ENCODE assay signal across 16 cellular contexts in the genomic region with DNA sequence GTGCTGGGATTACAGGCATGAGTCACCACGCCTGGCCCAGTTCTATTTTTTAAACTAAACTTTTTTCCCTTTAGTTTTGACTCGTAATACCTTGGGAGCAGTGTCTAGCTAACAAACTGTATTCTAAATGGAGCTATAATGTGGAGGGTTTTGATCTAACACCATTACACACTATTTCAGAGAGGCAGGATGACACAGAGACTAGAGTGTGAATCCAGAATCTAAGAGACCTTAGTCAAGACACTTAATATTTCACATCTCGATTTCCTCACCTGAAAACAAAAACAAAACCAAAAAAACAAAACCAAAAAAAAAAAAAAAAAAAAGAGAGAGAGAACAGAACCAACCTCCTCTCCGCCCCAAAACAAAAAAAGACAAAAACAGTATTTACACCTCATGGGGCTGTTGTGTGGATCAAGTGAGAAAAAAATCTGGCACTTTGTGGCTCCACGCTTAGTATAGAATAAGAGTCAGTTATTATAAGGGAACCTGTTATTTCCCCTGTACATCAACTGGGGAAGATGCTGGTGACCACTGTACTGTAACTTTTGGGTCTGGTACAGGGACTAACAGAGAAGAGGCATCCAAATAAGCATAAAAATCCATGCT. TPM values are rescaled to one million over a fixed set of nuclear protein-coding genes. Genes with fewer than 3 reads are reported as not detected.
A peak's percentile ranks its signal among the peaks of the same experiment; 100 is the strongest.
DNase-seq lines count a peak whose midpoint lies in the region; ATAC-seq and TF ChIP-seq lines count a peak whose summit lies in the region.
"Had no signal": no experiment of that assay in that cellular context is flagged by ENCODE, and none has a peak within 500 bp of the region (broad histone marks: within the 10 kb centered on the region; RNA-seq: fewer than 3 reads in every experiment).

No MANE protein-coding gene starts in this region.

- H3K9me3 ChIP-seq in suprapubic skin, result no peaks in the 10 kb centered on the region
- H3K9me3 ChIP-seq: SJSA1 had no signal

- H3K27ac ChIP-seq in suprapubic skin, result no peak overlapping the region
- H3K27ac ChIP-seq: SJSA1 had no signal

- no peak overlapping the region for H3K4me3 ChIP-seq in suprapubic skin
- H3K4me3 ChIP-seq: SJSA1 had no signal

- TF ChIP-seq POLR2A in suprapubic skin (IDR thresholded peaks at IDR 0.05), result no peak

- H3K4me1 Mint-ChIP-seq in activated CD8-positive, alpha-beta memory T cell treated with anti-CD3 and anti-CD28 coated beads, Interleukin-2, amount 10 ng/mL, durations not matched to agents 7 days and 5 days, result peaks cover 33% of the 10 kb centered on the region
- peaks cover 53% of the 10 kb centered on the region for H3K4me1 Mint-ChIP-seq in T-helper 2 cell treated with Interferon-gamma antibody and Interleukin-4, amounts not matched to agents 5 μg/mL and 100 μg/mL, for 36 hours (ENCODE audit: low read depth)
- H3K4me1 Mint-ChIP-seq in natural killer cell, result peaks cover 15 to 36% of the 10 kb centered on the region in 2 donors

- no peaks in the 10 kb centered on the region for H3K36me3 ChIP-seq in suprapubic skin

- TF ChIP-seq EP300 in suprapubic skin (IDR thresholded peaks at IDR 0.05), result no peak

- no peak overlapping the region for H3K4me3 Mint-ChIP-seq in activated CD8-positive, alpha-beta memory T cell treated with anti-CD3 and anti-CD28 coated beads, Interleukin-2, amount 10 ng/mL, durations not matched to agents 7 days and 5 days
- no peak overlapping the region for H3K4me3 Mint-ChIP-seq in T-helper 2 cell treated with Interferon-gamma antibody and Interleukin-4, amounts not matched to agents 5 μg/mL and 100 μg/mL, for 36 hours
- H3K4me3 Mint-ChIP-seq in natural killer cell, result peak overlapping the region; percentile 64
- H3K4me3 Mint-ChIP-seq: CD14-positive monocyte had no signal

- ATAC-seq in activated CD8-positive, alpha-beta memory T cell treated with anti-CD3 and anti-CD28 coated beads, Interleukin-2, amount 10 ng/mL, durations not matched to agents 7 days and 5 days, result peak; percentile 59
- ATAC-seq in GM18498 (IDR thresholded peaks at IDR 0.05; ENCODE audit: unreplicated experiment) (peak; percentile 62), natural killer cell (peak; percentile 80 to 85 (median 84))
- ATAC-seq: PC-3 had no signal

- intact Hi-C loops in natural killer cell (cut with micrococcal nuclease), result loop anchor here (10.0 kb wide), 2 partner anchors 51 to 161 kb away; a partner anchor contains a TSS

- CTCF ChIA-PET in activated CD8-positive, alpha-beta memory T cell treated with anti-CD3 and anti-CD28 coated beads, Interleukin-2, amount 10 ng/mL, durations not matched to agents 7 days and 5 days (lab: Charles Lee), result interaction anchor here (0.5 to 0.7 kb wide), 2 partner anchors 8 to 24 kb away, joined by 3 read pairs; no protein-coding TSS in a partner anchor

- no peak for DNase-seq in activated CD8-positive, alpha-beta memory T cell treated with anti-CD3 and anti-CD28 coated beads, Interleukin-2, amount 10 ng/mL, durations not matched to agents 7 days and 5 days
- no peak for DNase-seq in activated CD8-positive, alpha-beta memory T cell treated with anti-CD3 and anti-CD28 coated beads for 24 hours
- DNase-seq in T-helper 2 cell treated with Interferon-gamma antibody and Interleukin-4, amounts not matched to agents 5 μg/mL and 100 μg/mL, for 36 hours (ENCODE audit: low spot score), result no peak
- DNase-seq in natural killer cell (no peak), DMS153 (lab: John Stamatoyannopoulos, UW) (no peak), DMS 273 (lab: John Stamatoyannopoulos, UW; ENCODE audit: unreplicated experiment) (no peak), suprapubic skin (ENCODE audit: low spot score in 2 of 2) (no peak)
- DNase-seq: GOT3, NCI-H1092 treated with DMSO at 0.1 percent for 48 hours, NCI-H1694, NCI-H2107, NCI-H446, PC-3 had no signal

- TF ChIP-seq CTCF in natural killer cell (IDR thresholded peaks at IDR 0.05) (no peak), suprapubic skin (IDR thresholded peaks at IDR 0.05) (no peak)

- H3K27me3 Mint-ChIP-seq in activated CD8-positive, alpha-beta memory T cell treated with anti-CD3 and anti-CD28 coated beads, Interleukin-2, amount 10 ng/mL, durations not matched to agents 7 days and 5 days, result no peaks in the 10 kb centered on the region
- H3K27me3 Mint-ChIP-seq in T-helper 2 cell treated with Interferon-gamma antibody and Interleukin-4, amounts not matched to agents 5 μg/mL and 100 μg/mL, for 36 hours (ENCODE audit: low read depth), result no peaks in the 10 kb centered on the region
- no peaks in the 10 kb centered on the region for H3K27me3 Mint-ChIP-seq in natural killer cell (ENCODE audit: low read depth in 2 of 2)

- no peaks in the 10 kb centered on the region for H3K9me3 Mint-ChIP-seq in activated CD8-positive, alpha-beta memory T cell treated with anti-CD3 and anti-CD28 coated beads, Interleukin-2, amount 10 ng/mL, durations not matched to agents 7 days and 5 days (ENCODE audit: low read depth)
- no peaks in the 10 kb centered on the region for H3K9me3 Mint-ChIP-seq in T-helper 2 cell treated with Interferon-gamma antibody and Interleukin-4, amounts not matched to agents 5 μg/mL and 100 μg/mL, for 36 hours
- no peaks in the 10 kb centered on the region for H3K9me3 Mint-ChIP-seq in natural killer cell

- peaks cover 53% of the 10 kb centered on the region for H3K36me3 Mint-ChIP-seq in activated CD8-positive, alpha-beta memory T cell treated with anti-CD3 and anti-CD28 coated beads, Interleukin-2, amount 10 ng/mL, durations not matched to agents 7 days and 5 days
- peaks cover 57% of the 10 kb centered on the region for H3K36me3 Mint-ChIP-seq in T-helper 2 cell treated with Interferon-gamma antibody and Interleukin-4, amounts not matched to agents 5 μg/mL and 100 μg/mL, for 36 hours (ENCODE audit: low read depth)
- H3K36me3 Mint-ChIP-seq in natural killer cell, result no peaks in the 10 kb centered on the region

- peak overlapping the region; percentile 43 for H3K27ac Mint-ChIP-seq in activated CD8-positive, alpha-beta memory T cell treated with anti-CD3 and anti-CD28 coated beads, Interleukin-2, amount 10 ng/mL, durations not matched to agents 7 days and 5 days
- H3K27ac Mint-ChIP-seq in T-helper 2 cell treated with Interferon-gamma antibody and Interleukin-4, amounts not matched to agents 5 μg/mL and 100 μg/mL, for 36 hours, result peak overlapping the region; percentile 31
- peak overlapping the region; percentile 68 to 73 for H3K27ac Mint-ChIP-seq in natural killer cell

- 95% methylated on average over 5 of the region's 5 CpGs for WGBS in suprapubic skin

- peaks cover 6% of the 10 kb centered on the region for H3K4me1 ChIP-seq in suprapubic skin

- H3K27me3 ChIP-seq in suprapubic skin, result no peaks in the 10 kb centered on the region
- H3K27me3 ChIP-seq: SJSA1 had no signal

RNA-seq across cellular contexts. Expression of a gene that starts 31.3 kb away (rescaled TPM):
- total RNA-seq in activated CD8-positive, alpha-beta memory T cell treated with anti-CD3 and anti-CD28 coated beads, Interleukin-2, amount 10 ng/mL, durations not matched to agents 7 days and 5 days, result 100 to 1,000 TPM in 1 of 2 experiments, 10 to 100 TPM in 1; 94.0 to 109 TPM
- 10 to 100 TPM; 28.4 to 31.3 (median 30.3) TPM for total RNA-seq in natural killer cell
- total RNA-seq in suprapubic skin, result 10 to 100 TPM; 63.1 to 82.6 (median 67.4) TPM
